In the genomic region with DNA sequence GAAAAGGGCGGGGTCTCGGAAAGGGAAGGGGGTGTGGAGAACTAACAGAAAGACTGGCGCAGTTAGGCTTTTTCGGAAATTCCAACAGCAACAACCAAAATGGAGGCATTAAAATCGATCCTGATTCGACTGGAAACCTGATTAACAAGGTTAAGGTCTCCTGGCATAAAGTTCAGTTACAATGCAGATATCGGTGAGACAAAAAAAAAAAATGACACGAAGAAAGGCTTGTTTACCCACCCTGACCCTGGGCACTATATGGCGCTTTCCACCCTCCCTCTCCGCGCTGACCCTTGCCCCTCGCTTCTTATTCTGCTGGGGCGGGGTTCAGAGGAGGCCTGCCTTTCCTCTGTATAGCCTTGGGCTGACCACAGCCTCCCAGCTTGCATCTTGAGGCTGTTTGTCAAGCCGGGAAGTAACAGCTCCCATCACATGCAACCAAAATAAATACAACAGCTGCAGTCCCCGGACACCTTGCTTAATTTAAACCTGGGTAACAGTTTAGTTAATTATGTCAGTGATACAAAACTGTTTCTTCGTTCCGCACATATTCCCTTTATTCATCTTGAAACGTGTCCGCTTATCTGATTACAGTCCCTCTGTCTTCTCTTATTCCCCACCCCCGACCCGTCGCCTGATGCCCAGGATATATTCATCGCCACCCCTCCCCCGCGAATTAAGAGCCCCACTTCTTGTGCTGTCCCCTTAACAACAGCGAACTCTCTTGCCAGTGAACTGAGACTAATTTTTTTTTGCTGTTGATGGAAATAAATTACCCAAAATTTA, we compare ENCODE assay signal across 1 cellular context.
A peak's percentile ranks its signal among the peaks of the same experiment; 100 is the strongest.
TF ChIP-seq lines count a peak whose summit lies in the region.

No MANE protein-coding gene starts in this region.

TF ChIP-seq in HepG2, 621 proteins besides CTCF, POLR2A, EP300 and RAD21 (continued from another document and continues in another):
- TF ChIP-seq ETV5 (CRISPR knock-in tag; IDR thresholded peaks at IDR 0.05; ENCODE audit: borderline replicate concordance) (peak; percentile 28; the same call in 1 of the 2 replicates), FOXJ3 (CRISPR knock-in tag; IDR thresholded peaks at IDR 0.05; ENCODE audit: borderline replicate concordance) (peak; percentile 60; the same call in 1 of the 2 replicates), SOX5 (CRISPR knock-in tag; IDR thresholded peaks at IDR 0.05; ENCODE audit: borderline replicate concordance) (peak; percentile 21; the same call in 1 of the 2 replicates), ZBTB20 (CRISPR knock-in tag; IDR thresholded peaks at IDR 0.05; ENCODE audit: borderline replicate concordance, low read depth) (0 out of 2 replicates have a peak, but pooled peaks have one; percentile 47), RAD51 (IDR thresholded peaks at IDR 0.05; ENCODE audit: borderline replicate concordance) (no peak), HMGA1 (CRISPR knock-in tag; conservative IDR thresholded peaks at IDR 0.05) (no peak), ZNF207 (IDR thresholded peaks at IDR 0.05; ENCODE audit: borderline replicate concordance) (no peak), ZNF670 (CRISPR knock-in tag; IDR thresholded peaks at IDR 0.05; ENCODE audit: borderline replicate concordance) (peak; percentile 57; the same call in 1 of the 2 replicates), KAT8 (CRISPR knock-in tag; IDR thresholded peaks at IDR 0.05) (peak; percentile 50), ZNF572 (CRISPR knock-in tag; IDR thresholded peaks at IDR 0.05) (no peak), MXD4 (CRISPR knock-in tag; IDR thresholded peaks at IDR 0.05) (no peak), ZNF350 (CRISPR knock-in tag; IDR thresholded peaks at IDR 0.05; ENCODE audit: borderline replicate concordance, low read depth) (peak; percentile 46; the same call in 1 of the 2 replicates), ZNF484 (CRISPR knock-in tag; IDR thresholded peaks at IDR 0.05; ENCODE audit: borderline replicate concordance, low read depth) (no peak), MAF1 (CRISPR knock-in tag; IDR thresholded peaks at IDR 0.05; ENCODE audit: borderline replicate concordance) (no peak), DR1 (CRISPR knock-in tag; IDR thresholded peaks at IDR 0.05) (no peak), ZFY (CRISPR knock-in tag; IDR thresholded peaks at IDR 0.05) (peak; percentile 39; the same call in 1 of the 2 replicates), NCOA2 (CRISPR knock-in tag; IDR thresholded peaks at IDR 0.05) (peak; percentile 23; the same call in 1 of the 2 replicates), ATF1 (CRISPR knock-in tag; IDR thresholded peaks at IDR 0.05) (peak; percentile 13), LCORL (IDR thresholded peaks at IDR 0.05) (peak; percentile 91), LCORL (CRISPR knock-in tag; IDR thresholded peaks at IDR 0.05) (peak; percentile 89), ZNF264 (CRISPR knock-in tag; IDR thresholded peaks at IDR 0.05) (0 out of 2 replicates have a peak, but pooled peaks have one; percentile 61), DNMT3B (CRISPR knock-in tag; conservative IDR thresholded peaks at IDR 0.05) (0 out of 2 replicates have a peak, but pooled peaks have one; percentile 50), ZNF720 (CRISPR knock-in tag; IDR thresholded peaks at IDR 0.05) (no peak), NR2F1 (CRISPR knock-in tag; IDR thresholded peaks at IDR 0.05) (peak; percentile 75 to 84), THYN1 (CRISPR knock-in tag; IDR thresholded peaks at IDR 0.05; ENCODE audit: borderline replicate concordance, low read depth) (no peak), POLR2AphosphoS2 (IDR thresholded peaks at IDR 0.05; ENCODE audit: low read depth, low read length) (no peak), DMAP1 (CRISPR knock-in tag; IDR thresholded peaks at IDR 0.05) (peak; percentile 63; the same call in 1 of the 2 replicates), CENPT (CRISPR knock-in tag; IDR thresholded peaks at IDR 0.05; ENCODE audit: low read depth) (no peak), NR2C2 (CRISPR knock-in tag; IDR thresholded peaks at IDR 0.05; ENCODE audit: borderline replicate concordance) (peak; percentile 69), MTA3 (CRISPR knock-in tag; IDR thresholded peaks at IDR 0.05) (no peak), HNF4G (IDR thresholded peaks at IDR 0.05; ENCODE audit: borderline replicate concordance, low read depth, low read length) (peak; percentile 36; the same call in 1 of the 2 replicates), HNF4G (CRISPR knock-in tag; IDR thresholded peaks at IDR 0.05; ENCODE audit: borderline replicate concordance, low read depth) (0 out of 2 replicates have a peak, but pooled peaks have one; percentile 48), KLF12 (CRISPR knock-in tag; IDR thresholded peaks at IDR 0.05; ENCODE audit: borderline replicate concordance) (0 out of 2 replicates have a peak, but pooled peaks have one; percentile 53), PTBP1 (IDR thresholded peaks at IDR 0.05; ENCODE audit: low read depth, low read length, poor library complexity, severe bottlenecking) (no peak), FOXK1 (CRISPR knock-in tag; IDR thresholded peaks at IDR 0.05; ENCODE audit: borderline replicate concordance, low read depth) (no peak), ELF3 (CRISPR knock-in tag; IDR thresholded peaks at IDR 0.05) (no peak)
- TF ChIP-seq, protein P1, sequence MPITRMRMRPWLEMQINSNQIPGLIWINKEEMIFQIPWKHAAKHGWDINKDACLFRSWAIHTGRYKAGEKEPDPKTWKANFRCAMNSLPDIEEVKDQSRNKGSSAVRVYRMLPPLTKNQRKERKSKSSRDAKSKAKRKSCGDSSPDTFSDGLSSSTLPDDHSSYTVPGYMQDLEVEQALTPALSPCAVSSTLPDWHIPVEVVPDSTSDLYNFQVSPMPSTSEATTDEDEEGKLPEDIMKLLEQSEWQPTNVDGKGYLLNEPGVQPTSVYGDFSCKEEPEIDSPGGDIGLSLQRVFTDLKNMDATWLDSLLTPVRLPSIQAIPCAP (CRISPR knock-in tag; IDR thresholded peaks at IDR 0.05; ENCODE audit: low read depth) = no peak
- TF ChIP-seq, protein P2, sequence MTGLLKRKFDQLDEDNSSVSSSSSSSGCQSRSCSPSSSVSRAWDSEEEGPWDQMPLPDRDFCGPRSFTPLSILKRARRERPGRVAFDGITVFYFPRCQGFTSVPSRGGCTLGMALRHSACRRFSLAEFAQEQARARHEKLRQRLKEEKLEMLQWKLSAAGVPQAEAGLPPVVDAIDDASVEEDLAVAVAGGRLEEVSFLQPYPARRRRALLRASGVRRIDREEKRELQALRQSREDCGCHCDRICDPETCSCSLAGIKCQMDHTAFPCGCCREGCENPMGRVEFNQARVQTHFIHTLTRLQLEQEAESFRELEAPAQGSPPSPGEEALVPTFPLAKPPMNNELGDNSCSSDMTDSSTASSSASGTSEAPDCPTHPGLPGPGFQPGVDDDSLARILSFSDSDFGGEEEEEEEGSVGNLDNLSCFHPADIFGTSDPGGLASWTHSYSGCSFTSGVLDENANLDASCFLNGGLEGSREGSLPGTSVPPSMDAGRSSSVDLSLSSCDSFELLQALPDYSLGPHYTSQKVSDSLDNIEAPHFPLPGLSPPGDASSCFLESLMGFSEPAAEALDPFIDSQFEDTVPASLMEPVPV (CRISPR knock-in tag; IDR thresholded peaks at IDR 0.05) = 0 out of 2 replicates have a peak, but pooled peaks have one; percentile 41
- TF ChIP-seq, protein P3, sequence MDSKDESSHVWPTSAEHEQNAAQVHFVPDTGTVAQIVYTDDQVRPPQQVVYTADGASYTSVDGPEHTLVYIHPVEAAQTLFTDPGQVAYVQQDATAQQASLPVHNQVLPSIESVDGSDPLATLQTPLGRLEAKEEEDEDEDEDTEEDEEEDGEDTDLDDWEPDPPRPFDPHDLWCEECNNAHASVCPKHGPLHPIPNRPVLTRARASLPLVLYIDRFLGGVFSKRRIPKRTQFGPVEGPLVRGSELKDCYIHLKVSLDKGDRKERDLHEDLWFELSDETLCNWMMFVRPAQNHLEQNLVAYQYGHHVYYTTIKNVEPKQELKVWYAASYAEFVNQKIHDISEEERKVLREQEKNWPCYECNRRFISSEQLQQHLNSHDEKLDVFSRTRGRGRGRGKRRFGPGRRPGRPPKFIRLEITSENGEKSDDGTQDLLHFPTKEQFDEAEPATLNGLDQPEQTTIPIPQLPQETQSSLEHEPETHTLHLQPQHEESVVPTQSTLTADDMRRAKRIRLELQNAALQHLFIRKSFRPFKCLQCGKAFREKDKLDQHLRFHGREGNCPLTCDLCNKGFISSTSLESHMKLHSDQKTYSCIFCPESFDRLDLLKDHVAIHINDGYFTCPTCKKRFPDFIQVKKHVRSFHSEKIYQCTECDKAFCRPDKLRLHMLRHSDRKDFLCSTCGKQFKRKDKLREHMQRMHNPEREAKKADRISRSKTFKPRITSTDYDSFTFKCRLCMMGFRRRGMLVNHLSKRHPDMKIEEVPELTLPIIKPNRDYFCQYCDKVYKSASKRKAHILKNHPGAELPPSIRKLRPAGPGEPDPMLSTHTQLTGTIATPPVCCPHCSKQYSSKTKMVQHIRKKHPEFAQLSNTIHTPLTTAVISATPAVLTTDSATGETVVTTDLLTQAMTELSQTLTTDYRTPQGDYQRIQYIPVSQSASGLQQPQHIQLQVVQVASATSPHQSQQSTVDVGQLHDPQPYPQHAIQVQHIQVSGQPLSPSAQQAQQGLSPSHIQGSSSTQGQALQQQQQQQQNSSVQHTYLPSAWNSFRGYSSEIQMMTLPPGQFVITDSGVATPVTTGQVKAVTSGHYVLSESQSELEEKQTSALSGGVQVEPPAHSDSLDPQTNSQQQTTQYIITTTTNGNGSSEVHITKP (CRISPR knock-in tag; IDR thresholded peaks at IDR 0.05; ENCODE audit: low read depth) = peak; percentile 64; the same call in 1 of the 2 replicates
- TF ChIP-seq, protein P4, sequence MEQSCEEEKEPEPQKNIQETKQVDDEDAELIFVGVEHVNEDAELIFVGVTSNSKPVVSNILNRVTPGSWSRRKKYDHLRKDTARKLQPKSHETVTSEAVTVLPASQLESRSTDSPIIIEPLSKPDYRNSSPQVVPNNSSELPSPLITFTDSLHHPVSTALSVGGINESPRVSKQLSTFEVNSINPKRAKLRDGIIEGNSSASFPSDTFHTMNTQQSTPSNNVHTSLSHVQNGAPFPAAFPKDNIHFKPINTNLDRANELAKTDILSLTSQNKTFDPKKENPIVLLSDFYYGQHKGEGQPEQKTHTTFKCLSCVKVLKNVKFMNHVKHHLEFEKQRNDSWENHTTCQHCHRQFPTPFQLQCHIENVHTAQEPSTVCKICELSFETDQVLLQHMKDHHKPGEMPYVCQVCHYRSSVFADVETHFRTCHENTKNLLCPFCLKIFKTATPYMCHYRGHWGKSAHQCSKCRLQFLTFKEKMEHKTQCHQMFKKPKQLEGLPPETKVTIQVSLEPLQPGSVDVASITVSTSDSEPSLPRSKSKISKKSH (CRISPR knock-in tag; IDR thresholded peaks at IDR 0.05; ENCODE audit: borderline replicate concordance) = no peak
- TF ChIP-seq, protein P5, sequence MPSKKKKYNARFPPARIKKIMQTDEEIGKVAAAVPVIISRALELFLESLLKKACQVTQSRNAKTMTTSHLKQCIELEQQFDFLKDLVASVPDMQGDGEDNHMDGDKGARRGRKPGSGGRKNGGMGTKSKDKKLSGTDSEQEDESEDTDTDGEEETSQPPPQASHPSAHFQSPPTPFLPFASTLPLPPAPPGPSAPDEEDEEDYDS (CRISPR knock-in tag; IDR thresholded peaks at IDR 0.05) = peak; percentile 10; the same call in 1 of the 2 replicates
- TF ChIP-seq, protein P6, sequence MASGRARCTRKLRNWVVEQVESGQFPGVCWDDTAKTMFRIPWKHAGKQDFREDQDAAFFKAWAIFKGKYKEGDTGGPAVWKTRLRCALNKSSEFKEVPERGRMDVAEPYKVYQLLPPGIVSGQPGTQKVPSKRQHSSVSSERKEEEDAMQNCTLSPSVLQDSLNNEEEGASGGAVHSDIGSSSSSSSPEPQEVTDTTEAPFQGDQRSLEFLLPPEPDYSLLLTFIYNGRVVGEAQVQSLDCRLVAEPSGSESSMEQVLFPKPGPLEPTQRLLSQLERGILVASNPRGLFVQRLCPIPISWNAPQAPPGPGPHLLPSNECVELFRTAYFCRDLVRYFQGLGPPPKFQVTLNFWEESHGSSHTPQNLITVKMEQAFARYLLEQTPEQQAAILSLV (CRISPR knock-in tag; IDR thresholded peaks at IDR 0.05; ENCODE audit: borderline replicate concordance) = 0 out of 2 replicates have a peak, but pooled peaks have one; percentile 43
- TF ChIP-seq, protein P7, sequence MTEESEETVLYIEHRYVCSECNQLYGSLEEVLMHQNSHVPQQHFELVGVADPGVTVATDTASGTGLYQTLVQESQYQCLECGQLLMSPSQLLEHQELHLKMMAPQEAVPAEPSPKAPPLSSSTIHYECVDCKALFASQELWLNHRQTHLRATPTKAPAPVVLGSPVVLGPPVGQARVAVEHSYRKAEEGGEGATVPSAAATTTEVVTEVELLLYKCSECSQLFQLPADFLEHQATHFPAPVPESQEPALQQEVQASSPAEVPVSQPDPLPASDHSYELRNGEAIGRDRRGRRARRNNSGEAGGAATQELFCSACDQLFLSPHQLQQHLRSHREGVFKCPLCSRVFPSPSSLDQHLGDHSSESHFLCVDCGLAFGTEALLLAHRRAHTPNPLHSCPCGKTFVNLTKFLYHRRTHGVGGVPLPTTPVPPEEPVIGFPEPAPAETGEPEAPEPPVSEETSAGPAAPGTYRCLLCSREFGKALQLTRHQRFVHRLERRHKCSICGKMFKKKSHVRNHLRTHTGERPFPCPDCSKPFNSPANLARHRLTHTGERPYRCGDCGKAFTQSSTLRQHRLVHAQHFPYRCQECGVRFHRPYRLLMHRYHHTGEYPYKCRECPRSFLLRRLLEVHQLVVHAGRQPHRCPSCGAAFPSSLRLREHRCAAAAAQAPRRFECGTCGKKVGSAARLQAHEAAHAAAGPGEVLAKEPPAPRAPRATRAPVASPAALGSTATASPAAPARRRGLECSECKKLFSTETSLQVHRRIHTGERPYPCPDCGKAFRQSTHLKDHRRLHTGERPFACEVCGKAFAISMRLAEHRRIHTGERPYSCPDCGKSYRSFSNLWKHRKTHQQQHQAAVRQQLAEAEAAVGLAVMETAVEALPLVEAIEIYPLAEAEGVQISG (CRISPR knock-in tag; IDR thresholded peaks at IDR 0.05) = no peak
- TF ChIP-seq, protein P8, sequence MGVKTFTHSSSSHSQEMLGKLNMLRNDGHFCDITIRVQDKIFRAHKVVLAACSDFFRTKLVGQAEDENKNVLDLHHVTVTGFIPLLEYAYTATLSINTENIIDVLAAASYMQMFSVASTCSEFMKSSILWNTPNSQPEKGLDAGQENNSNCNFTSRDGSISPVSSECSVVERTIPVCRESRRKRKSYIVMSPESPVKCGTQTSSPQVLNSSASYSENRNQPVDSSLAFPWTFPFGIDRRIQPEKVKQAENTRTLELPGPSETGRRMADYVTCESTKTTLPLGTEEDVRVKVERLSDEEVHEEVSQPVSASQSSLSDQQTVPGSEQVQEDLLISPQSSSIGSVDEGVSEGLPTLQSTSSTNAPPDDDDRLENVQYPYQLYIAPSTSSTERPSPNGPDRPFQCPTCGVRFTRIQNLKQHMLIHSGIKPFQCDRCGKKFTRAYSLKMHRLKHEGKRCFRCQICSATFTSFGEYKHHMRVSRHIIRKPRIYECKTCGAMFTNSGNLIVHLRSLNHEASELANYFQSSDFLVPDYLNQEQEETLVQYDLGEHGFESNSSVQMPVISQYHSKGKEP (CRISPR knock-in tag; IDR thresholded peaks at IDR 0.05) = no peak
- TF ChIP-seq, protein P9, sequence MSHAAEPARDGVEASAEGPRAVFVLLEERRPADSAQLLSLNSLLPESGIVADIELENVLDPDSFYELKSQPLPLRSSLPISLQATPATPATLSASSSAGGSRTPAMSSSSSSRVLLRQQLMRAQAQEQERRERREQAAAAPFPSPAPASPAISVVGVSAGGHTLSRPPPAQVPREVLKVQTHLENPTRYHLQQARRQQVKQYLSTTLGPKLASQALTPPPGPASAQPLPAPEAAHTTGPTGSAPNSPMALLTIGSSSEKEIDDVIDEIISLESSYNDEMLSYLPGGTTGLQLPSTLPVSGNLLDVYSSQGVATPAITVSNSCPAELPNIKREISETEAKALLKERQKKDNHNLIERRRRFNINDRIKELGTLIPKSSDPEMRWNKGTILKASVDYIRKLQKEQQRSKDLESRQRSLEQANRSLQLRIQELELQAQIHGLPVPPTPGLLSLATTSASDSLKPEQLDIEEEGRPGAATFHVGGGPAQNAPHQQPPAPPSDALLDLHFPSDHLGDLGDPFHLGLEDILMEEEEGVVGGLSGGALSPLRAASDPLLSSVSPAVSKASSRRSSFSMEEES (CRISPR knock-in tag; IDR thresholded peaks at IDR 0.05) = 0 out of 2 replicates have a peak, but pooled peaks have one; percentile 14
